In genomic region chr6:157613011-157613522, GRCh38 we compare ENCODE assay signal across 12 cellular contexts.
DNase-seq lines count a peak whose midpoint lies in the region; FAIRE-seq and TF ChIP-seq lines count a peak whose summit lies in the region.
"Had no signal": no experiment of that assay in that cellular context is flagged by ENCODE, and none has a peak within 500 bp of the region (broad histone marks: within the 10 kb centered on the region; RNA-seq: fewer than 3 reads in every experiment).

No MANE protein-coding gene starts in this region.

- TF ChIP-seq EP300 in suprapubic skin (IDR thresholded peaks at IDR 0.05): no peak

- peak overlapping the region; percentile 1 for H3K9ac ChIP-seq in adipocyte (ENCODE audit: low read length)

- 87% methylated on average over 7 of the region's 7 CpGs for WGBS in suprapubic skin

- H3K4me3 ChIP-seq in adipocyte (ENCODE audit: low read length): peak overlapping the region; percentile 35
- no peak overlapping the region for H3K4me3 ChIP-seq in suprapubic skin
- no peak overlapping the region for H3K4me3 ChIP-seq in A673 (ENCODE audit: low read depth, low read length, poor library complexity, severe bottlenecking)

- H3K36me3 ChIP-seq in adipocyte (ENCODE audit: control insufficient read depth, insufficient read depth, low read length, severe bottlenecking): no peaks in the 10 kb centered on the region
- H3K36me3 ChIP-seq in suprapubic skin: no peaks in the 10 kb centered on the region
- H3K36me3 ChIP-seq in A673 (ENCODE audit: insufficient read depth, low read length, poor library complexity, severe bottlenecking): no peaks in the 10 kb centered on the region

- FAIRE-seq in GM19239 (lab: Jason Lieb, UNC): no peak

- no peak overlapping the region for H3K27ac ChIP-seq in suprapubic skin
- H3K27ac ChIP-seq in A673 (ENCODE audit: low read depth, low read length, poor library complexity, severe bottlenecking): no peak overlapping the region

- peaks cover 33% of the 10 kb centered on the region for H3K4me1 ChIP-seq in adipocyte (ENCODE audit: control insufficient read depth, insufficient read depth, low read length)
- no peaks in the 10 kb centered on the region for H3K4me1 ChIP-seq in suprapubic skin
- H3K4me1 ChIP-seq in A673 (ENCODE audit: insufficient read depth, low read length, poor library complexity, severe bottlenecking): no peaks in the 10 kb centered on the region

- no peak for TF ChIP-seq POLR2A in suprapubic skin (IDR thresholded peaks at IDR 0.05)

- intact Hi-C loops in A673 (cut with micrococcal nuclease; ENCODE audit: unreplicated experiment): no loop called here

- POLR2A ChIA-PET in A673 (lab: Charles Lee; ENCODE audit: low non-redundant PET): no interaction called here

- H3K9me3 ChIP-seq in adipocyte (ENCODE audit: control insufficient read depth, low read length): no peaks in the 10 kb centered on the region
- no peaks in the 10 kb centered on the region for H3K9me3 ChIP-seq in suprapubic skin
- no peaks in the 10 kb centered on the region for H3K9me3 ChIP-seq in A673 (ENCODE audit: low read depth, low read length, poor library complexity, severe bottlenecking)

- DNase-seq in AG08395 (ENCODE audit: low spot score) (peak; percentile 65), HuH-7.5 (ENCODE audit: low spot score) (peak; percentile 23), adipocyte (ENCODE audit: low read depth) (peak; percentile 78), iris pigment epithelial cell (ENCODE audit: low read depth) (peak; percentile 92), GM19239 (ENCODE audit: insufficient read length, low spot score) (no peak), suprapubic skin (ENCODE audit: low spot score in 2 of 2) (no peak), A673 (ENCODE audit: low spot score) (no peak)
- no peak for DNase-seq in stimulated activated CD4-positive, alpha-beta T cell treated with anti-CD3 and anti-CD28 coated beads, Interleukin-4, amount 100 ng/mL, for 4 hours
- DNase-seq: activated CD4-positive, alpha-beta T cell treated with anti-CD3 and anti-CD28 coated beads, Interleukin-2, amount 50 U/mL, for 1 hour; CD4-positive, CD25-positive, alpha-beta regulatory T cell; mesendoderm; stimulated activated CD4-positive, alpha-beta T cell treated with anti-CD3 and anti-CD28 coated beads, Interleukin-4, amount 100 ng/mL, for 1 hour had no signal

- CTCF ChIA-PET in A673 (lab: Charles Lee): interaction anchor here (0.5 kb wide), 1 partner anchor 148 kb away, joined by 3 read pairs; no protein-coding TSS in a partner anchor

- no TSS peak for BruUV-seq in A673 (replicated peaks; lab: Mats Ljungman, UMichigan)

- TF ChIP-seq CTCF in suprapubic skin (IDR thresholded peaks at IDR 0.05) (no peak), A673 (conservative IDR thresholded peaks at IDR 0.05; ENCODE audit: low read depth, low read length) (no peak)

- H3K27me3 ChIP-seq in adipocyte (replicated peaks; ENCODE audit: control insufficient read depth, insufficient read depth, low read length): no peaks in the 10 kb centered on the region
- H3K27me3 ChIP-seq in suprapubic skin: no peaks in the 10 kb centered on the region
- no peaks in the 10 kb centered on the region for H3K27me3 ChIP-seq in A673 (replicated peaks; ENCODE audit: insufficient read depth, low read depth, low read length, poor library complexity)

Comparison
In these comparisons a context has a peak if more than half of its experiments do, and no peak if none do; other contexts are left out.
1. DNase-seq: peak in AG08395 (single experiment), HuH-7.5 (single experiment), adipocyte (single experiment) and iris pigment epithelial cell (single experiment); none in GM19239 (single experiment), suprapubic skin (0 of 2), A673 (single experiment) and stimulated activated CD4-positive, alpha-beta T cell treated with anti-CD3 and anti-CD28 coated beads, Interleukin-4, amount 100 ng/mL, for 4 hours (0 of 2).